9 cellular contexts compared by ENCODE assay signal in the genomic region with DNA sequence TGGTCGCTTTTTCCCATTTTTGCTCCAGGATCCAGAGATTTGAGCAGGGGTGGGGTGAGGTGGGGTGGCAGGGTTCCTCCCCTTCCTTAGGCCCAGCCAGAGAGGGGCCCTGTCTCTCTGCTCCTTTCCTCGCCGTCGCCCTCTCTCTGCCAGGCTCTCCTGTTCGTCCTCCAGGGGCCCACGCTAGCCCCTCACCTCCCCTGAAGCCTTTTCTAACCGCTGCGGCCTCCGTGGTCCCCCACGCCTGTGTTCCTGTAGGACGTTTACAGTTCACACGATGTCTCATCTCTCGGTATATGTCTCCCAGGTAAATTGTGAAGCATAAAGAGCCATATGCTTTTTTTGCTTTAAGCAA. TPM values are rescaled to one million over a fixed set of nuclear protein-coding genes. Genes with fewer than 3 reads are reported as not detected.
DNase-seq lines count a peak whose midpoint lies in the region; ATAC-seq, FAIRE-seq and TF ChIP-seq lines count a peak whose summit lies in the region.
"Had no signal": no experiment of that assay in that cellular context is flagged by ENCODE, and none has a peak within 500 bp of the region (broad histone marks: within the 10 kb centered on the region; RNA-seq: fewer than 3 reads in every experiment).

No MANE protein-coding gene starts in this region.

- H3K36me3 Mint-ChIP-seq in activated CD8-positive, alpha-beta memory T cell treated with anti-CD3 and anti-CD28 coated beads, Interleukin-2, amount 10 ng/mL, durations not matched to agents 7 days and 5 days = no peaks in the 10 kb centered on the region
- no peaks in the 10 kb centered on the region for H3K36me3 Mint-ChIP-seq in activated T-helper 17 cell treated with anti-CD3 and anti-CD28 coated beads, Interleukin-2, amount 50 U/mL, for 72 hours (ENCODE audit: low read depth)

- H3K4me3 ChIP-seq in right lobe of liver = peak overlapping the region in 1 of 3 donors; percentile 42
- H3K4me3 ChIP-seq in tibial artery = peak overlapping the region; percentile 39 to 47

- no peak for TF ChIP-seq POLR2A in right lobe of liver (IDR thresholded peaks at IDR 0.05)

- CTCF ChIA-PET in activated CD8-positive, alpha-beta memory T cell treated with anti-CD3 and anti-CD28 coated beads, Interleukin-2, amount 10 ng/mL, durations not matched to agents 7 days and 5 days (lab: Charles Lee) = no interaction called here

- no peak for TF ChIP-seq CTCF in right lobe of liver (IDR thresholded peaks at IDR 0.05)
- no peak for TF ChIP-seq CTCF in tibial artery (IDR thresholded peaks at IDR 0.05)

- H3K36me3 ChIP-seq in right lobe of liver (no peaks in the 10 kb centered on the region), tibial artery (no peaks in the 10 kb centered on the region)

- H3K27ac ChIP-seq in right lobe of liver (peak overlapping the region; percentile 15 to 71 (median 44)), tibial artery (peak overlapping the region; percentile 60 to 62)

- ATAC-seq in activated CD8-positive, alpha-beta memory T cell treated with anti-CD3 and anti-CD28 coated beads, Interleukin-2, amount 10 ng/mL, durations not matched to agents 7 days and 5 days = no peak
- ATAC-seq in activated T-helper 17 cell treated with anti-CD3 and anti-CD28 coated beads, Interleukin-2, amount 50 U/mL, for 72 hours (replicated peaks) = no peak
- ATAC-seq in right lobe of liver = no peak
- ATAC-seq in GM21576 (IDR thresholded peaks at IDR 0.05; ENCODE audit: unreplicated experiment) = no peak
- no peak for ATAC-seq in GM21825 (IDR thresholded peaks at IDR 0.05; ENCODE audit: unreplicated experiment)

- peak overlapping the region; percentile 6 for H3K4me3 Mint-ChIP-seq in activated CD8-positive, alpha-beta memory T cell treated with anti-CD3 and anti-CD28 coated beads, Interleukin-2, amount 10 ng/mL, durations not matched to agents 7 days and 5 days
- peak overlapping the region; percentile 64 for H3K4me3 Mint-ChIP-seq in activated T-helper 17 cell treated with anti-CD3 and anti-CD28 coated beads, Interleukin-2, amount 50 U/mL, for 72 hours

- H3K4me1 ChIP-seq in right lobe of liver (peaks cover 0 to 6% (median 0%) of the 10 kb centered on the region in 4 donors), tibial artery (peaks cover 0 to 16% (median 10%) of the 10 kb centered on the region in 4 donors)

- 35% methylated on average over 10 of the region's 13 CpGs for WGBS in right lobe of liver (ENCODE audit: insufficient coverage, low coverage, low lambda C conversion rate, missing lambda C conversion rate)

- H3K9me3 Mint-ChIP-seq in activated CD8-positive, alpha-beta memory T cell treated with anti-CD3 and anti-CD28 coated beads, Interleukin-2, amount 10 ng/mL, durations not matched to agents 7 days and 5 days (ENCODE audit: low read depth) = no peaks in the 10 kb centered on the region
- no peaks in the 10 kb centered on the region for H3K9me3 Mint-ChIP-seq in activated T-helper 17 cell treated with anti-CD3 and anti-CD28 coated beads, Interleukin-2, amount 50 U/mL, for 72 hours

- H3K27me3 ChIP-seq in right lobe of liver = no peaks in the 10 kb centered on the region
- H3K27me3 ChIP-seq in tibial artery = no peaks in the 10 kb centered on the region

- H3K9me3 ChIP-seq in right lobe of liver (no peaks in the 10 kb centered on the region), tibial artery (no peaks in the 10 kb centered on the region)

- intact Hi-C loops in right lobe of liver (cut with DNase I) = no loop called here
- intact Hi-C loops in tibial artery (cut with DNase I; ENCODE audit: low total_unique reads) = no loop called here

- peaks cover 38% of the 10 kb centered on the region for H3K27me3 Mint-ChIP-seq in activated CD8-positive, alpha-beta memory T cell treated with anti-CD3 and anti-CD28 coated beads, Interleukin-2, amount 10 ng/mL, durations not matched to agents 7 days and 5 days
- peaks cover 40% of the 10 kb centered on the region for H3K27me3 Mint-ChIP-seq in activated T-helper 17 cell treated with anti-CD3 and anti-CD28 coated beads, Interleukin-2, amount 50 U/mL, for 72 hours

- no peak overlapping the region for H3K27ac Mint-ChIP-seq in activated CD8-positive, alpha-beta memory T cell treated with anti-CD3 and anti-CD28 coated beads, Interleukin-2, amount 10 ng/mL, durations not matched to agents 7 days and 5 days
- no peak overlapping the region for H3K27ac Mint-ChIP-seq in activated T-helper 17 cell treated with anti-CD3 and anti-CD28 coated beads, Interleukin-2, amount 50 U/mL, for 72 hours

- FAIRE-seq in frontal cortex (lab: Jason Lieb, UNC) = no peak
- FAIRE-seq: islet of Langerhans had no signal

- H3K4me1 Mint-ChIP-seq in activated CD8-positive, alpha-beta memory T cell treated with anti-CD3 and anti-CD28 coated beads, Interleukin-2, amount 10 ng/mL, durations not matched to agents 7 days and 5 days = peaks cover 8% of the 10 kb centered on the region
- H3K4me1 Mint-ChIP-seq in activated T-helper 17 cell treated with anti-CD3 and anti-CD28 coated beads, Interleukin-2, amount 50 U/mL, for 72 hours = peaks cover 5% of the 10 kb centered on the region

- no peak for DNase-seq in activated CD8-positive, alpha-beta memory T cell treated with anti-CD3 and anti-CD28 coated beads, Interleukin-2, amount 10 ng/mL, durations not matched to agents 7 days and 5 days
- DNase-seq in activated CD8-positive, alpha-beta memory T cell treated with anti-CD3 and anti-CD28 coated beads, Interleukin-2, amount 50 U/mL, for 4 hours = no peak
- DNase-seq in right lobe of liver (no peak), tibial artery (no peak), frontal cortex (ENCODE audit: low spot score in 2 of 2) (no peak)

RNA-seq across cellular contexts. Expression of gene ZNF366, which starts 49.9 kb away (rescaled TPM):
- not detected for total RNA-seq in activated CD8-positive, alpha-beta memory T cell treated with anti-CD3 and anti-CD28 coated beads, Interleukin-2, amount 10 ng/mL, durations not matched to agents 7 days and 5 days
- total RNA-seq in activated T-helper 17 cell treated with anti-CD3 and anti-CD28 coated beads, Interleukin-2, amount 50 U/mL, for 72 hours = not detected
- total RNA-seq in right lobe of liver (1 to 10 TPM in 3 of 6 experiments, under 1 TPM in 3; 0.77 to 2.3 (median 1.2) TPM), frontal cortex (0.82 TPM)
